ENCODE assay signal across 8 cellular contexts in genomic region chr19:54190942-54191670, GRCh38. TPM values are rescaled to one million over a fixed set of nuclear protein-coding genes. Genes with fewer than 3 reads are reported as not detected.
A peak's percentile ranks its signal among the peaks of the same experiment; 100 is the strongest.
DNase-seq lines count a peak whose midpoint lies in the region; ATAC-seq and TF ChIP-seq lines count a peak whose summit lies in the region.

Gene TSEN34 (plus strand): TSS chr19:54191308. CDS start chr19:54191365, 57 bp downstream.

- ATAC-seq in HG03432 (IDR thresholded peaks at IDR 0.05; ENCODE audit: unreplicated experiment): peak; percentile 33

- TF ChIP-seq CTCF in C4-2B (conservative IDR thresholded peaks at IDR 0.05): no peak

- H3K27ac ChIP-seq in C4-2B: peak within 1 kb of the TSS; percentile 86

- peak; percentile 63 for DNase-seq in GM19238 (ENCODE audit: insufficient read length, low spot score)
- DNase-seq in NCI-H526 treated with DMSO at 0.1 percent for 48 hours (lab: John Stamatoyannopoulos, UW): peak; percentile 92
- DNase-seq in activated CD8-positive, alpha-beta memory T cell treated with anti-CD3 and anti-CD28 coated beads for 24 hours: peak; percentile 98
- peak; percentile 71 for DNase-seq in middle frontal gyrus (ENCODE audit: extremely low spot score, low spot score)
- DNase-seq in stimulated activated CD8-positive, alpha-beta memory T cell treated with anti-CD3 and anti-CD28 coated beads, Interleukin-4, amount 100 ng/mL, for 24 hours (ENCODE audit: low read depth): peak; percentile 77

- in situ Hi-C loops in endometrial microvascular endothelial cells (cut with HindIII; ENCODE audit: inconsistent ontology term, low pct_unique_long_range_greater_than_20kb, low sequenced_read_pairs): no loop called here

RNA-seq across cellular contexts. Expression of gene TSEN34, which starts in this region (rescaled TPM):
- 77.5 TPM for total RNA-seq in endometrial microvascular endothelial cells (ENCODE audit: inconsistent ontology term)

Comparison
In these comparisons a context has a peak if more than half of its experiments do, and no peak if none do; other contexts are left out.
1. Peak in every context shown above with its lines: DNase-seq, ATAC-seq and H3K27ac ChIP-seq.